1 cellular context compared by ENCODE assay signal in the genomic region with DNA sequence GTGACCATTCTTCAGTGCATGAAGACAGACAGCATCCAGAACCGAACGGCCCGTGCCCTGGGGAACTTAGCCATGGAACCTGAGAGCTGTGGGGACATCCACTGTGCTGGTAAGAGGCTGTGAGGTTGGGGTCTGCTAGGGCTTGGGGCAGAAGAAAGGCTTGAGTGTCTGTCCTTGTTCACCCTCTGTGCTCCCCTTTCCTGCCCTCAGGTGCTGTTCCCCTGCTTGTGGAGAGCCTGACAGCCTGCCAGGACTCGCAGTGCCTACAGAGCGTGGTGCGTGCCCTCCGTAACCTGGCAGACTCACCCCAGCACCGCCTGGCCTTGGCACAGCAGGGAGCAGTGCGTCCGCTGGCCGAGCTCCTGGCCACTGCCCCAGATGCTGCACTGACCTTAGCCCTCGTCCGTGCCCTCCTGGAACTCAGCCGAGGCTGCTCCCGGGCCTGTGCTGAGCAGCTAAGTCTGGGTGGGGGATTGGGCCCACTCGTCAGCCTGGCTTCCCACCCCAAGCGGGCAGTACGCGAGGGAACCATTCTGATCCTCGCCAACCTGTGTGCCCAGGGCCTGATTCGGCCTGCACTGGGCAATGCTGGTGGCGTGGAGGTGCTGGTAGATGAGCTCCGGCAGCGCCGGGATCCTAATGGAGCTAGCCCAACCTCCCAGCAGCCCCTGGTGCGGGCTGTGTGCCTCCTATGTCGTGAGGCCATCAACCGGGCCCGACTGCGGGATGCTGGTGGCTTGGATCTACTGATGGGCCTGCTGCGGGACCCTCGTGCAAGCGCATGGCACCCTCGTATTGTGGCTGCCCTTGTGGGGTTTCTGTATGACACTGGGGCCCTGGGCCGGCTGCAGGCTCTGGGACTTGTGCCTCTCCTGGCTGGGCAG.
TF ChIP-seq lines count a peak whose summit lies in the region.

No MANE protein-coding gene starts in this region.

TF ChIP-seq in H1, 55 proteins besides CTCF, POLR2A, EP300 and RAD21:
- TF ChIP-seq, protein P1, sequence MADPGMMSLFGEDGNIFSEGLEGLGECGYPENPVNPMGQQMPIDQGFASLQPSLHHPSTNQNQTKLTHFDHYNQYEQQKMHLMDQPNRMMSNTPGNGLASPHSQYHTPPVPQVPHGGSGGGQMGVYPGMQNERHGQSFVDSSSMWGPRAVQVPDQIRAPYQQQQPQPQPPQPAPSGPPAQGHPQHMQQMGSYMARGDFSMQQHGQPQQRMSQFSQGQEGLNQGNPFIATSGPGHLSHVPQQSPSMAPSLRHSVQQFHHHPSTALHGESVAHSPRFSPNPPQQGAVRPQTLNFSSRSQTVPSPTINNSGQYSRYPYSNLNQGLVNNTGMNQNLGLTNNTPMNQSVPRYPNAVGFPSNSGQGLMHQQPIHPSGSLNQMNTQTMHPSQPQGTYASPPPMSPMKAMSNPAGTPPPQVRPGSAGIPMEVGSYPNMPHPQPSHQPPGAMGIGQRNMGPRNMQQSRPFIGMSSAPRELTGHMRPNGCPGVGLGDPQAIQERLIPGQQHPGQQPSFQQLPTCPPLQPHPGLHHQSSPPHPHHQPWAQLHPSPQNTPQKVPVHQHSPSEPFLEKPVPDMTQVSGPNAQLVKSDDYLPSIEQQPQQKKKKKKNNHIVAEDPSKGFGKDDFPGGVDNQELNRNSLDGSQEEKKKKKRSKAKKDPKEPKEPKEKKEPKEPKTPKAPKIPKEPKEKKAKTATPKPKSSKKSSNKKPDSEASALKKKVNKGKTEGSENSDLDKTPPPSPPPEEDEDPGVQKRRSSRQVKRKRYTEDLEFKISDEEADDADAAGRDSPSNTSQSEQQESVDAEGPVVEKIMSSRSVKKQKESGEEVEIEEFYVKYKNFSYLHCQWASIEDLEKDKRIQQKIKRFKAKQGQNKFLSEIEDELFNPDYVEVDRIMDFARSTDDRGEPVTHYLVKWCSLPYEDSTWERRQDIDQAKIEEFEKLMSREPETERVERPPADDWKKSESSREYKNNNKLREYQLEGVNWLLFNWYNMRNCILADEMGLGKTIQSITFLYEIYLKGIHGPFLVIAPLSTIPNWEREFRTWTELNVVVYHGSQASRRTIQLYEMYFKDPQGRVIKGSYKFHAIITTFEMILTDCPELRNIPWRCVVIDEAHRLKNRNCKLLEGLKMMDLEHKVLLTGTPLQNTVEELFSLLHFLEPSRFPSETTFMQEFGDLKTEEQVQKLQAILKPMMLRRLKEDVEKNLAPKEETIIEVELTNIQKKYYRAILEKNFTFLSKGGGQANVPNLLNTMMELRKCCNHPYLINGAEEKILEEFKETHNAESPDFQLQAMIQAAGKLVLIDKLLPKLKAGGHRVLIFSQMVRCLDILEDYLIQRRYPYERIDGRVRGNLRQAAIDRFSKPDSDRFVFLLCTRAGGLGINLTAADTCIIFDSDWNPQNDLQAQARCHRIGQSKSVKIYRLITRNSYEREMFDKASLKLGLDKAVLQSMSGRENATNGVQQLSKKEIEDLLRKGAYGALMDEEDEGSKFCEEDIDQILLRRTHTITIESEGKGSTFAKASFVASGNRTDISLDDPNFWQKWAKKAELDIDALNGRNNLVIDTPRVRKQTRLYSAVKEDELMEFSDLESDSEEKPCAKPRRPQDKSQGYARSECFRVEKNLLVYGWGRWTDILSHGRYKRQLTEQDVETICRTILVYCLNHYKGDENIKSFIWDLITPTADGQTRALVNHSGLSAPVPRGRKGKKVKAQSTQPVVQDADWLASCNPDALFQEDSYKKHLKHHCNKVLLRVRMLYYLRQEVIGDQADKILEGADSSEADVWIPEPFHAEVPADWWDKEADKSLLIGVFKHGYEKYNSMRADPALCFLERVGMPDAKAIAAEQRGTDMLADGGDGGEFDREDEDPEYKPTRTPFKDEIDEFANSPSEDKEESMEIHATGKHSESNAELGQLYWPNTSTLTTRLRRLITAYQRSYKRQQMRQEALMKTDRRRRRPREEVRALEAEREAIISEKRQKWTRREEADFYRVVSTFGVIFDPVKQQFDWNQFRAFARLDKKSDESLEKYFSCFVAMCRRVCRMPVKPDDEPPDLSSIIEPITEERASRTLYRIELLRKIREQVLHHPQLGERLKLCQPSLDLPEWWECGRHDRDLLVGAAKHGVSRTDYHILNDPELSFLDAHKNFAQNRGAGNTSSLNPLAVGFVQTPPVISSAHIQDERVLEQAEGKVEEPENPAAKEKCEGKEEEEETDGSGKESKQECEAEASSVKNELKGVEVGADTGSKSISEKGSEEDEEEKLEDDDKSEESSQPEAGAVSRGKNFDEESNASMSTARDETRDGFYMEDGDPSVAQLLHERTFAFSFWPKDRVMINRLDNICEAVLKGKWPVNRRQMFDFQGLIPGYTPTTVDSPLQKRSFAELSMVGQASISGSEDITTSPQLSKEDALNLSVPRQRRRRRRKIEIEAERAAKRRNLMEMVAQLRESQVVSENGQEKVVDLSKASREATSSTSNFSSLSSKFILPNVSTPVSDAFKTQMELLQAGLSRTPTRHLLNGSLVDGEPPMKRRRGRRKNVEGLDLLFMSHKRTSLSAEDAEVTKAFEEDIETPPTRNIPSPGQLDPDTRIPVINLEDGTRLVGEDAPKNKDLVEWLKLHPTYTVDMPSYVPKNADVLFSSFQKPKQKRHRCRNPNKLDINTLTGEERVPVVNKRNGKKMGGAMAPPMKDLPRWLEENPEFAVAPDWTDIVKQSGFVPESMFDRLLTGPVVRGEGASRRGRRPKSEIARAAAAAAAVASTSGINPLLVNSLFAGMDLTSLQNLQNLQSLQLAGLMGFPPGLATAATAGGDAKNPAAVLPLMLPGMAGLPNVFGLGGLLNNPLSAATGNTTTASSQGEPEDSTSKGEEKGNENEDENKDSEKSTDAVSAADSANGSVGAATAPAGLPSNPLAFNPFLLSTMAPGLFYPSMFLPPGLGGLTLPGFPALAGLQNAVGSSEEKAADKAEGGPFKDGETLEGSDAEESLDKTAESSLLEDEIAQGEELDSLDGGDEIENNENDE (IDR thresholded peaks at IDR 0.05; ENCODE audit: insufficient replicate concordance, low read length) = no peak
- TF ChIP-seq BRCA1 (IDR thresholded peaks at IDR 0.05; ENCODE audit: low read depth, low read length) (no peak), GTF2F1 (IDR thresholded peaks at IDR 0.05; ENCODE audit: borderline replicate concordance, low read depth, low read length) (no peak), TAF1 (IDR thresholded peaks at IDR 0.05; ENCODE audit: low read depth, low read length) (no peak)
- TF ChIP-seq, protein P2, sequence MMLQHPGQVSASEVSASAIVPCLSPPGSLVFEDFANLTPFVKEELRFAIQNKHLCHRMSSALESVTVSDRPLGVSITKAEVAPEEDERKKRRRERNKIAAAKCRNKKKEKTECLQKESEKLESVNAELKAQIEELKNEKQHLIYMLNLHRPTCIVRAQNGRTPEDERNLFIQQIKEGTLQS (IDR thresholded peaks at IDR 0.05; ENCODE audit: insufficient read depth, low read depth, low read length) = no peak
- TF ChIP-seq, protein P3, sequence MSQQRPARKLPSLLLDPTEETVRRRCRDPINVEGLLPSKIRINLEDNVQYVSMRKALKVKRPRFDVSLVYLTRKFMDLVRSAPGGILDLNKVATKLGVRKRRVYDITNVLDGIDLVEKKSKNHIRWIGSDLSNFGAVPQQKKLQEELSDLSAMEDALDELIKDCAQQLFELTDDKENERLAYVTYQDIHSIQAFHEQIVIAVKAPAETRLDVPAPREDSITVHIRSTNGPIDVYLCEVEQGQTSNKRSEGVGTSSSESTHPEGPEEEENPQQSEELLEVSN (IDR thresholded peaks at IDR 0.05) = no peak
